Comparison of ENCODE assay signal across 8 cellular contexts in genomic region chr19:56314018-56314583, GRCh38. TPM values are rescaled to one million over a fixed set of nuclear protein-coding genes. Genes with fewer than 3 reads are reported as not detected.
DNase-seq lines count a peak whose midpoint lies in the region; ATAC-seq and TF ChIP-seq lines count a peak whose summit lies in the region.

No MANE protein-coding gene starts in this region.

- WGBS in thyroid gland, 2 donors: 1 to 2% methylated on average over 22 of the region's 22 CpGs

- peak overlapping the region; percentile 83 for H3K4me3 Mint-ChIP-seq in activated T-cell treated with anti-CD3 and anti-CD28 coated beads, Interleukin-2, amount 50 U/mL, for 4 hours

- H3K4me1 Mint-ChIP-seq in activated T-cell treated with anti-CD3 and anti-CD28 coated beads, Interleukin-2, amount 50 U/mL, for 4 hours (ENCODE audit: low read depth): peaks cover 23% of the 10 kb centered on the region

- in situ Hi-C loops in astrocyte of the spinal cord (cut with HindIII; ENCODE audit: low sequenced_read_pairs) (no loop called here), GM13976 (cut with MboI; ENCODE audit: low sequenced_read_pairs, unreplicated experiment) (no loop called here)

- H3K27ac ChIP-seq in layer of hippocampus (ENCODE audit: low read depth, low read length): peak overlapping the region; percentile 100
- peak overlapping the region; percentile 89 to 93 (median 93) for H3K27ac ChIP-seq in thyroid gland

- intact Hi-C loops in thyroid gland (cut with DNase I): no loop called here

- ATAC-seq in activated T-cell treated with anti-CD3 and anti-CD28 coated beads, Interleukin-2, amount 50 U/mL, for 4 hours: no peak
- no peak for ATAC-seq in HG03039 (IDR thresholded peaks at IDR 0.05; ENCODE audit: unreplicated experiment)

- DNase-seq in activated T-cell treated with anti-CD3 and anti-CD28 coated beads, Interleukin-2, amount 50 U/mL, for 4 hours: no peak
- DNase-seq in activated T-cell treated with anti-CD3 and anti-CD28 coated beads for 4 hours (no peak), astrocyte of the spinal cord (ENCODE audit: low read depth, low spot score) (no peak), thyroid gland (no peak), GM13976 (ENCODE audit: low spot score) (no peak)
- no peak for DNase-seq in Jurkat, Clone E6-1 (ENCODE audit: low read depth, low spot score)

- H3K36me3 ChIP-seq in thyroid gland: no peaks in the 10 kb centered on the region

- H3K27me3 ChIP-seq in layer of hippocampus (ENCODE audit: control insufficient read depth, insufficient read depth, low read length): no peaks in the 10 kb centered on the region
- H3K27me3 ChIP-seq in thyroid gland: no peaks in the 10 kb centered on the region

- no peak for TF ChIP-seq CTCF in astrocyte of the spinal cord (IDR thresholded peaks at IDR 0.05; ENCODE audit: low read depth, low read length)
- no peak for TF ChIP-seq CTCF in thyroid gland (IDR thresholded peaks at IDR 0.05)
- TF ChIP-seq CTCF in GM13976 (IDR thresholded peaks at IDR 0.05; ENCODE audit: borderline replicate concordance, control extremely low read depth, extremely low read depth, insufficient read depth, missing control alignments): no peak

- H3K9me3 ChIP-seq in thyroid gland: no peaks in the 10 kb centered on the region

- H3K27me3 Mint-ChIP-seq in activated T-cell treated with anti-CD3 and anti-CD28 coated beads, Interleukin-2, amount 50 U/mL, for 4 hours (ENCODE audit: low read depth): no peaks in the 10 kb centered on the region

- peaks cover 16% of the 10 kb centered on the region for H3K36me3 Mint-ChIP-seq in activated T-cell treated with anti-CD3 and anti-CD28 coated beads, Interleukin-2, amount 50 U/mL, for 4 hours (ENCODE audit: insufficient read depth)

- H3K4me1 ChIP-seq in thyroid gland: peaks cover 6 to 10% of the 10 kb centered on the region in 2 donors

- peaks cover 4% of the 10 kb centered on the region for H3K9me3 Mint-ChIP-seq in activated T-cell treated with anti-CD3 and anti-CD28 coated beads, Interleukin-2, amount 50 U/mL, for 4 hours

- no peak for TF ChIP-seq POLR2A in thyroid gland (IDR thresholded peaks at IDR 0.05)

- H3K4me3 ChIP-seq in Jurkat, Clone E6-1 (ENCODE audit: low read length): peak overlapping the region; percentile 90
- H3K4me3 ChIP-seq in astrocyte of the spinal cord (ENCODE audit: low read depth, low read length) (peak overlapping the region; percentile 80), thyroid gland (replicated peaks in 1 of 3) (peak overlapping the region; percentile 49 to 56 (median 52))

RNA-seq across cellular contexts. Expression of gene ZSCAN5A, which starts 0.5 kb away (rescaled TPM):
- 10 to 100 TPM in 2 of 3 donors, 1 to 10 TPM in 1; 9.6 to 14.7 (median 13.6) TPM for total RNA-seq in activated T-cell treated with anti-CD3 and anti-CD28 coated beads, Interleukin-2, amount 50 U/mL, for 4 hours
- 11.4 TPM for polyA plus RNA-seq in Jurkat, Clone E6-1 (2012; ENCODE audit: insufficient read depth, insufficient read length)
- total RNA-seq in thyroid gland: 10 to 100 TPM in 3 of 4 donors, 1 to 10 TPM in 1; 7.4 to 22.1 (median 17.7) TPM

RNA-seq across cellular contexts. Expression of gene EDDM13, which starts 41.6 kb away (rescaled TPM):
- under 1 TPM; 0.46 to 0.98 (median 0.91) TPM for total RNA-seq in activated T-cell treated with anti-CD3 and anti-CD28 coated beads, Interleukin-2, amount 50 U/mL, for 4 hours
- polyA plus RNA-seq in Jurkat, Clone E6-1 (2012; ENCODE audit: insufficient read depth, insufficient read length): not detected
- 1 to 10 TPM in 1 of 4 donors, not detected in 3; 2.0 TPM for total RNA-seq in thyroid gland
